8 cellular contexts compared by ENCODE assay signal in the genomic region with DNA sequence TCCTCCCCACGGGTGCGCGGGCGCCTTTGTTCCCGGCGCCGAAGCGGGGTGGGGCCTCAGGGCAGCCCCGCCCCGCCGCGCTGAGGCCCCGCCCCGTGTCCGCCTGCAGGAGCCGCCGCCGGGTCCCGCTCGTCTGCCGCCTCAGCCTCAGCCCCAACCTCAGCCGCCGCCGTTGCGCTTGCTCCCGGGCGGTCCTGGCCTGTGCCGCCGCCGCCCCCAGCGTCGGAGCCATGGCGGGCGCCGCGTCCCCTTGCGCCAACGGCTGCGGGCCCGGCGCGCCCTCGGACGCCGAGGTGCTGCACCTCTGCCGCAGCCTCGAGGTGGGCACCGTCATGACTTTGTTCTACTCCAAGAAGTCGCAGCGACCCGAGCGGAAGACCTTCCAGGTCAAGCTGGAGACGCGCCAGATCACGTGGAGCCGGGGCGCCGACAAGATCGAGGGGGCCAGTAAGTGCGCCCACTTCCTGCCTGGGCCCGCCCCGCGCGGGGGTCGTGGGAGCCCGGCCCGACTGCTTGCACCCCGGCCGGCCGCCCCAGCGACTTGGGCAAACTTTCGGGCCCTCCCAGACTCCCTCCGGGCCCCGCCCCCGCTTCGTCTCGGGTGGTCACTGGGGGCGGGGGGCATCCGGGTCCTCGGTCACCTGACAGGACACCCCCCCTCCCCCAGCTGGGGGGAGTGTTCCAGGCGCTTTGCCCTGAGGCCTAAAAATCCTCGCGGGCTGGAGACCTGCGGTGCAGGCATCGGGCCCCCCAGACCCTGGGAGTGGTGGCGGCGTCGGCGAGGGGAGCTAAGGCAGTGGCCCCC. TPM values are rescaled to one million over a fixed set of nuclear protein-coding genes. Genes with fewer than 3 reads are reported as not detected.
DNase-seq lines count a peak whose midpoint lies in the region; ATAC-seq and TF ChIP-seq lines count a peak whose summit lies in the region.

Gene PLCG1, plus strand, starts transcription at position 132 of the 805 bp plus-strand sequence. Its CDS starts 99 bp downstream, at position 231.

- DNase-seq in AG10803 (ENCODE audit: low read depth) (peak; percentile 63), NCI-H526 treated with DMSO at 0.1 percent for 48 hours (lab: John Stamatoyannopoulos, UW) (peak; percentile 64), lower lobe of right lung (peak; percentile 86)
- peak; percentile 63 to 67 for DNase-seq in activated CD4-positive, alpha-beta T cell treated with anti-CD3 and anti-CD28 coated beads, Interleukin-2, amount 50 U/mL, for 4 hours
- DNase-seq in stimulated activated CD4-positive, alpha-beta T cell treated with anti-CD3 and anti-CD28 coated beads, Interleukin-4, amount 100 ng/mL, for 48 hours (ENCODE audit: low read depth in 2 of 2) = peak; percentile 66 to 71

- peak within 1 kb of the TSS; percentile 61 to 86 for H3K9ac ChIP-seq in duodenal mucosa (ENCODE audit: low read depth in 1 of 2, low read length in 2 of 2)

- H3K9me3 ChIP-seq in duodenal mucosa (ENCODE audit: control insufficient read depth in 1 of 2, low read length in 2 of 2) (no peaks in the 10 kb centered on the region), lower lobe of right lung (no peaks in the 10 kb centered on the region)

- H3K27me3 ChIP-seq in duodenal mucosa (ENCODE audit: control insufficient read depth in 1 of 2, insufficient read depth in 2 of 2, low read length in 2 of 2) = no peaks in the 10 kb centered on the region
- no peaks in the 10 kb centered on the region for H3K27me3 ChIP-seq in lower lobe of right lung (ENCODE audit: low read depth)

- ATAC-seq in GM19043 (IDR thresholded peaks at IDR 0.05; ENCODE audit: low read depth, unreplicated experiment) = peak; percentile 43
- ATAC-seq in HG03354 (IDR thresholded peaks at IDR 0.05; ENCODE audit: poor library complexity, severe bottlenecking, unreplicated experiment) = peak; percentile 67
- ATAC-seq in lower lobe of right lung = peak; percentile 84 to 88

- intact Hi-C loops in lower lobe of right lung (cut with DNase I) = no loop called here

- H3K4me3 ChIP-seq in AG10803 (ENCODE audit: low read length) (peak within 1 kb of the TSS; percentile 74), duodenal mucosa (ENCODE audit: low read depth in 1 of 2, low read length in 2 of 2) (peak within 1 kb of the TSS; percentile 74 to 80), lower lobe of right lung (peak within 1 kb of the TSS; percentile 87)

- H3K27ac ChIP-seq in duodenal mucosa (ENCODE audit: low read depth, low read length) (peak within 1 kb of the TSS; percentile 94), lower lobe of right lung (peak within 1 kb of the TSS; percentile 95)

- TF ChIP-seq CTCF in AG10803 (conservative IDR thresholded peaks at IDR 0.05; ENCODE audit: low read length) (no peak), lower lobe of right lung (IDR thresholded peaks at IDR 0.05) (no peak)

- H3K36me3 ChIP-seq in duodenal mucosa (ENCODE audit: control insufficient read depth in 1 of 2, insufficient read depth in 2 of 2, low read length in 2 of 2) = no peaks in the 10 kb centered on the region
- H3K36me3 ChIP-seq in lower lobe of right lung = no peaks in the 10 kb centered on the region

- H3K4me1 ChIP-seq in duodenal mucosa (ENCODE audit: control insufficient read depth in 1 of 2, insufficient read depth in 2 of 2, low read length in 2 of 2) (peaks cover 47 to 55% of the 10 kb centered on the region in 2 donors), lower lobe of right lung (peaks cover 62% of the 10 kb centered on the region)

RNA-seq across cellular contexts. Expression of gene PLCG1, which starts in this region (rescaled TPM):
- total RNA-seq in lower lobe of right lung = 94.0 TPM

Comparison
In these comparisons a context has a peak if more than half of its experiments do, and no peak if none do; other contexts are left out.
1. Peak in every context shown above with its lines: DNase-seq, ATAC-seq, H3K4me3 ChIP-seq and H3K27ac ChIP-seq.